Comparison of ENCODE assay signal across 1 cellular context in the genomic region with DNA sequence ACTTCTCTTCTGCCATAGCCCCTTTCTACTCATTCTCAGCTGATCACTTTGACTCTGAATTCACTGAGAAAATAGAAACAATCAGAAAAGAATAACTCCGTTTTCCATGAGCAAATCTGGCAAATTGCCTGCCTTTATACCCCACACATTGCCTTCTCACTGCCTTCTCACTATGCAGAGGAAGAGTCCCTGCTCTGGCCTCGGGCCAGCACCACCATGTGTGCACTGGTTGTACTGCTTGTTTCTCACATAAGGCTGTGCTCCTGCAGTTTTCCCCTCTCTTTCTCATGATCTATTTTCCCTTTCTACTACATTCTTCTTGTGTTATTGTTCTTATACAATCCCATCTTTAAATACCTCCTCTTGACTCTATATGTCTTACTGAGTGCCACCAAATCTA.
TF ChIP-seq lines count a peak whose summit lies in the region.

No MANE protein-coding gene starts in this region.

TF ChIP-seq in GM23338, 12 proteins besides CTCF, POLR2A, EP300 and RAD21:
- TF ChIP-seq STAT1 (IDR thresholded peaks at IDR 0.05; ENCODE audit: unreplicated experiment) (no peak), ZNF114 (CRISPR knock-in tag; IDR thresholded peaks at IDR 0.05) (no peak)
